ENCODE assay signal across 8 cellular contexts in genomic region chr22:31272522-31273446, GRCh38. TPM values are rescaled to one million over a fixed set of nuclear protein-coding genes. Genes with fewer than 3 reads are reported as not detected.
DNase-seq lines count a peak whose midpoint lies in the region; ATAC-seq and TF ChIP-seq lines count a peak whose summit lies in the region.

No MANE protein-coding gene starts in this region.

- peak; percentile 46 for DNase-seq in DMS114 treated with DMSO at 0.1 percent for 48 hours (lab: John Stamatoyannopoulos, UW; ENCODE audit: unreplicated experiment)
- peak in 42 of 76 experiments; percentile 1 to 54 (median 18) for DNase-seq in HUDEP-2 (lab: John Stamatoyannopoulos, UW; ENCODE audit: unreplicated experiment in 76 of 76)
- peak; percentile 58 for DNase-seq in RPMI7951 (ENCODE audit: low read depth)
- DNase-seq in amniotic epithelial cell (ENCODE audit: low read depth): peak; percentile 55
- DNase-seq in heart left ventricle: peak in 2 of 5 donors; percentile 44 to 54
- peak; percentile 71 for DNase-seq in renal cortical epithelial cell (ENCODE audit: low read depth)

- ATAC-seq in heart left ventricle (peak; percentile 56 to 78 (median 75)), GM18519 (IDR thresholded peaks at IDR 0.05; ENCODE audit: low FRiP score, unreplicated experiment) (no peak), HG03159 (IDR thresholded peaks at IDR 0.05; ENCODE audit: unreplicated experiment) (no peak)

- intact Hi-C loops in heart left ventricle (cut with DNase I): loop anchor here in 8 of 10 donors (2.0 to 10.0 kb wide), 6 partner anchors 58 to 168 kb away; partner anchors contain the start of genes LIMK2 (in 6 of the 8) and SELENOM (in 2 of the 8)

- H3K27ac ChIP-seq in heart left ventricle: no peak overlapping the region

- peaks cover 0 to 17% (median 4%) of the 10 kb centered on the region in 12 donors for H3K4me1 ChIP-seq in heart left ventricle

- peak; percentile 63 to 81 (median 70) for TF ChIP-seq CTCF in heart left ventricle (IDR thresholded peaks at IDR 0.05)

- H3K4me3 ChIP-seq in heart left ventricle: no peak overlapping the region

- 71 to 77% (median 73%) methylated on average over 15 of the region's 15 CpGs for WGBS in heart left ventricle, 4 donors

- no peaks in the 10 kb centered on the region for H3K27me3 ChIP-seq in heart left ventricle

- peaks cover 0 to 82% (median 56%) of the 10 kb centered on the region in 9 donors for H3K36me3 ChIP-seq in heart left ventricle

- TF ChIP-seq POLR2A in heart left ventricle (IDR thresholded peaks at IDR 0.05): no peak

- no peaks in the 10 kb centered on the region for H3K9me3 ChIP-seq in heart left ventricle

RNA-seq across cellular contexts. Expression of gene PIK3IP1, which starts 19.5 kb away (rescaled TPM):
- 3.0 and 4.0 TPM in 2 replicates for total RNA-seq in RPMI7951 (2014; rRNA removed; shearing (Covaris generic))
- 10 to 100 TPM in 7 of 9 donors, 1 to 10 TPM in 2; 3.8 to 40.7 (median 27.8) TPM for total RNA-seq in heart left ventricle
- 1 to 10 TPM; 4.0 to 7.8 TPM for polyA plus RNA-seq in heart left ventricle
- total RNA-seq in renal cortical epithelial cell: 28.5 and 30.9 TPM in 2 replicates

Comparison
In these comparisons a context has a peak if more than half of its experiments do, and no peak if none do; other contexts are left out.
1. ATAC-seq: peak in heart left ventricle (4 of 4); none in GM18519 (single experiment) and HG03159 (single experiment).